In genomic region chr9:79439218-79439617, GRCh38 we compare ENCODE assay signal across 8 cellular contexts.
DNase-seq lines count a peak whose midpoint lies in the region; ATAC-seq, FAIRE-seq and TF ChIP-seq lines count a peak whose summit lies in the region.
"Not testable (repeated sequence)": the region's sequence is repeated elsewhere in the genome, so short reads cannot be mapped to it uniquely, and the experiment has no call there.

No MANE protein-coding gene starts in this region.

- not testable (repeated sequence) for H3K9me3 ChIP-seq in Caco-2; H1 (ENCODE audit: insufficient read depth in 2 of 2, low read depth in 1 of 2, low read length in 1 of 2); iPS-18c (ENCODE audit: control insufficient read depth, insufficient read depth, low read length)

- not testable (repeated sequence) for H3K18ac ChIP-seq in H1 (ENCODE audit: extremely low read depth, low read length)

- H2AFZ ChIP-seq in H1 (ENCODE audit: low read length): not testable (repeated sequence)

- H3K79me2 ChIP-seq in H1 (ENCODE audit: control insufficient read depth in 1 of 2, insufficient read depth in 2 of 2, low read length in 2 of 2): not testable (repeated sequence)

- H4K5ac ChIP-seq in H1 (ENCODE audit: insufficient read length, low read depth, low read length): not testable (repeated sequence)

- CTCF ChIA-PET in Caco-2 (lab: Charles Lee): not testable (repeated sequence)
- CTCF ChIA-PET in activated CD4-positive, alpha-beta T cell treated with anti-CD3 and anti-CD28 coated beads for 36 hours (lab: Charles Lee): interaction anchor here (0.6 kb wide), 1 partner anchor 104 kb away, joined by 3 read pairs; no protein-coding TSS in a partner anchor
- CTCF ChIA-PET in H1 (lab: Charles Lee; ENCODE audit: partially characterized antibody): interaction anchor here (1.1 kb wide), 1 partner anchor 78 kb away, joined by 4 read pairs; no protein-coding TSS in a partner anchor

- H3K4ac ChIP-seq in H1 (replicated peaks; ENCODE audit: insufficient read length, low read depth, low read length): not testable (repeated sequence)

- not testable (repeated sequence) for H3K36me3 ChIP-seq in Caco-2 (ENCODE audit: control insufficient read depth, insufficient read depth, low read length); H1 (ENCODE audit: control insufficient read depth in 2 of 4, insufficient read depth in 4 of 4, low read length in 3 of 4)

- H2BK12ac ChIP-seq in H1 (ENCODE audit: low read depth, low read length): not testable (repeated sequence)

- not testable (repeated sequence) for H3K79me1 ChIP-seq in H1 (ENCODE audit: low read depth, low read length)

- H3K4me1 Mint-ChIP-seq in Caco-2 (ENCODE audit: low read depth, unreplicated experiment); activated CD4-positive, alpha-beta T cell treated with anti-CD3 and anti-CD28 coated beads for 36 hours; nephron progenitor cell; stimulated activated naive CD8-positive, alpha-beta T cell treated with anti-CD3 and anti-CD28 coated beads, Interleukin-15, amount 100 ng/mL, for 72 hours: not testable (repeated sequence)

- peak overlapping the region; percentile 56 to 57 for H3K4me2 ChIP-seq in H1 (ENCODE audit: insufficient read depth in 1 of 2, low read depth in 2 of 2, low read length in 2 of 2)

- H3K56ac ChIP-seq in H1 (replicated peaks; ENCODE audit: insufficient read length, low read depth, low read length): not testable (repeated sequence)

- not testable (repeated sequence) for H4K8ac ChIP-seq in H1 (ENCODE audit: extremely low read depth, insufficient read depth, low read length)

- not testable (repeated sequence) for H3K14ac ChIP-seq in H1 (ENCODE audit: insufficient read length)

- not testable (repeated sequence) for H3K4me3 ChIP-seq in Caco-2 (ENCODE audit: low read depth, low read length)
- H3K4me3 ChIP-seq in H1 (ENCODE audit: extremely low read depth in 1 of 4, insufficient read depth in 2 of 4, low read depth in 3 of 4, low read length in 4 of 4) (peak overlapping the region; percentile 32 to 58 (median 40); a peak in 5 of 8 replicates), iPS-18c (ENCODE audit: insufficient read depth, low read depth, low read length) (peak overlapping the region; percentile 53)

- H2BK5ac ChIP-seq in H1 (ENCODE audit: low read depth, low read length): not testable (repeated sequence)

- not testable (repeated sequence) for TF ChIP-seq CTCF in Caco-2 (IDR thresholded peaks at IDR 0.05; ENCODE audit: insufficient read depth in 1 of 2, low read depth in 1 of 2, low read length in 1 of 2, severe bottlenecking in 1 of 2, unreplicated experiment in 1 of 2); H1 (IDR thresholded peaks at IDR 0.05; ENCODE audit: control extremely low read depth in 1 of 3, insufficient read depth in 1 of 3, low read depth in 1 of 3, low read length in 3 of 3); nephron progenitor cell (IDR thresholded peaks at IDR 0.05)

- not testable (repeated sequence) for H3K23me2 ChIP-seq in H1 (ENCODE audit: low read depth, low read length)

- H2BK15ac ChIP-seq in H1 (ENCODE audit: low read length): not testable (repeated sequence)

- intact Hi-C loops in Caco-2 (cut with micrococcal nuclease; ENCODE audit: unreplicated experiment); activated CD4-positive, alpha-beta T cell treated with anti-CD3 and anti-CD28 coated beads for 36 hours (cut with DNase I, micrococcal nuclease): not testable (repeated sequence)

- H4K20me1 ChIP-seq in H1 (replicated peaks in 1 of 2; ENCODE audit: control insufficient read depth in 1 of 2, insufficient read depth in 2 of 2, low read length in 2 of 2): not testable (repeated sequence)

- not testable (repeated sequence) for H3K27me3 Mint-ChIP-seq in Caco-2 (ENCODE audit: insufficient read depth, unreplicated experiment); activated CD4-positive, alpha-beta T cell treated with anti-CD3 and anti-CD28 coated beads for 36 hours; nephron progenitor cell (ENCODE audit: low read depth, poor library complexity); stimulated activated naive CD8-positive, alpha-beta T cell treated with anti-CD3 and anti-CD28 coated beads, Interleukin-15, amount 100 ng/mL, for 72 hours

- H3K23ac ChIP-seq in H1 (ENCODE audit: insufficient read length): not testable (repeated sequence)

- not testable (repeated sequence) for H2AK5ac ChIP-seq in H1 (ENCODE audit: low read depth, low read length)

- not testable (repeated sequence) for H3K4me1 ChIP-seq in Caco-2; H1 (replicated peaks in 1 of 4; ENCODE audit: control insufficient read depth in 3 of 4, insufficient read depth in 4 of 4, low read length in 3 of 4)

- not testable (repeated sequence) for TF ChIP-seq POLR2A in H1 (IDR thresholded peaks at IDR 0.05; ENCODE audit: control extremely low read depth in 1 of 2, low read depth in 2 of 2, low read length in 2 of 2)

- H2BK20ac ChIP-seq in H1 (ENCODE audit: low read length): not testable (repeated sequence)

- not testable (repeated sequence) for ATAC-seq in activated CD4-positive, alpha-beta T cell treated with anti-CD3 and anti-CD28 coated beads for 36 hours; stimulated activated naive CD8-positive, alpha-beta T cell treated with anti-CD3 and anti-CD28 coated beads, Interleukin-15, amount 100 ng/mL, for 72 hours

- H3K9ac ChIP-seq in H1 (replicated peaks in 1 of 4; ENCODE audit: extremely low read depth in 1 of 4, low read depth in 3 of 4, low read length in 3 of 4): peak overlapping the region in 3 of 4 experiments; percentile 18 to 52 (median 34); a peak in 3 of 7 replicates

- not testable (repeated sequence) for H3K9me3 Mint-ChIP-seq in Caco-2 (ENCODE audit: unreplicated experiment); activated CD4-positive, alpha-beta T cell treated with anti-CD3 and anti-CD28 coated beads for 36 hours (ENCODE audit: low read depth); stimulated activated naive CD8-positive, alpha-beta T cell treated with anti-CD3 and anti-CD28 coated beads, Interleukin-15, amount 100 ng/mL, for 72 hours
- H3K9me3 Mint-ChIP-seq in nephron progenitor cell: peaks cover 46% of the 10 kb centered on the region

- not testable (repeated sequence) for H4K91ac ChIP-seq in H1 (replicated peaks; ENCODE audit: insufficient read length, low read length)

- not testable (repeated sequence) for BruUV-seq in Caco-2 (replicated peaks; lab: Mats Ljungman, UMichigan)

- not testable (repeated sequence) for H3K27ac Mint-ChIP-seq in Caco-2 (ENCODE audit: unreplicated experiment); activated CD4-positive, alpha-beta T cell treated with anti-CD3 and anti-CD28 coated beads for 36 hours; nephron progenitor cell
- H3K27ac Mint-ChIP-seq in stimulated activated naive CD8-positive, alpha-beta T cell treated with anti-CD3 and anti-CD28 coated beads, Interleukin-15, amount 100 ng/mL, for 72 hours: peak overlapping the region in 1 of 2 donors; percentile 54

- not testable (repeated sequence) for H3K27me3 ChIP-seq in Caco-2 (replicated peaks; ENCODE audit: control insufficient read depth, insufficient read depth, low read length)
- peaks cover 0 to 11% (median 2%) of the 10 kb centered on the region in 4 experiments; a peak in 2 of 7 replicates for H3K27me3 ChIP-seq in H1 (replicated peaks in 1 of 4; ENCODE audit: control insufficient read depth in 3 of 4, extremely low read depth in 1 of 4, insufficient read depth in 3 of 4, low read length in 3 of 4)

- FAIRE-seq in H1 (lab: Jason Lieb, UNC): not testable (repeated sequence)

- peak overlapping the region; percentile 29 for H3K4me3 Mint-ChIP-seq in Caco-2 (ENCODE audit: unreplicated experiment)
- H3K4me3 Mint-ChIP-seq in activated CD4-positive, alpha-beta T cell treated with anti-CD3 and anti-CD28 coated beads for 36 hours: not testable (repeated sequence)
- H3K4me3 Mint-ChIP-seq in nephron progenitor cell: peak overlapping the region; percentile 64
- peak overlapping the region; percentile 48 to 68 for H3K4me3 Mint-ChIP-seq in stimulated activated naive CD8-positive, alpha-beta T cell treated with anti-CD3 and anti-CD28 coated beads, Interleukin-15, amount 100 ng/mL, for 72 hours

- not testable (repeated sequence) for TF ChIP-seq EP300 in H1 (IDR thresholded peaks at IDR 0.05; ENCODE audit: borderline replicate concordance in 1 of 2, low read depth in 2 of 2, low read length in 2 of 2)

- 5% methylated on average over 19 of the region's 19 CpGs; no CpG with 5 or more reads in 1 of the 2 experiments for WGBS in H1 (ENCODE audit: extremely low coverage in 1 of 2, insufficient coverage in 1 of 2, insufficient read length in 1 of 2, insufficient replicate concordance in 2 of 2, low coverage in 1 of 2, low lambda C conversion rate in 2 of 2, missing lambda C conversion rate in 1 of 2), 2 experiments

- DNase-seq in Caco-2: not testable (repeated sequence)
- peak; percentile 41 for DNase-seq in NCI-H2171 (lab: John Stamatoyannopoulos, UW)
- DNase-seq in activated CD4-positive, alpha-beta T cell treated with anti-CD3 and anti-CD28 coated beads for 36 hours: peak; percentile 17
- DNase-seq in activated naive CD4-positive, alpha-beta T cell treated with anti-CD3 and anti-CD28 coated beads, Interleukin-2, amount 50 U/mL, for 16 hours: peak; percentile 9
- DNase-seq in H1 (ENCODE audit: low read depth in 1 of 2, low spot score in 2 of 2): peak in 1 of 2 experiments; percentile 71
- DNase-seq in nephron progenitor cell: peak; percentile 49
- DNase-seq in stimulated activated naive CD8-positive, alpha-beta T cell treated with anti-CD3 and anti-CD28 coated beads, Interleukin-15, amount 100 ng/mL, for 72 hours: peak; percentile 2 to 14

- not testable (repeated sequence) for TF ChIP-seq RAD21 in H1 (IDR thresholded peaks at IDR 0.05 in 1 of 2, conservative IDR thresholded peaks at IDR 0.05 in 1 of 2; ENCODE audit: low read depth in 2 of 2, low read length in 2 of 2)

- POLR2A ChIA-PET in Caco-2 (lab: Charles Lee); activated CD4-positive, alpha-beta T cell treated with anti-CD3 and anti-CD28 coated beads for 36 hours (lab: Charles Lee): not testable (repeated sequence)
- POLR2A ChIA-PET in H1 (lab: Charles Lee; ENCODE audit: partially characterized antibody): interaction anchor here (1.2 kb wide), 1 partner anchor 13 kb away, joined by 3 read pairs; no protein-coding TSS in a partner anchor

- H3K36me3 Mint-ChIP-seq in Caco-2 (ENCODE audit: insufficient read depth, unreplicated experiment); activated CD4-positive, alpha-beta T cell treated with anti-CD3 and anti-CD28 coated beads for 36 hours (ENCODE audit: low read depth): not testable (repeated sequence)
- peaks cover 16% of the 10 kb centered on the region for H3K36me3 Mint-ChIP-seq in nephron progenitor cell (ENCODE audit: low read depth)

- H3K27ac ChIP-seq in H1 (ENCODE audit: low read depth, low read length): not testable (repeated sequence)

- not testable (repeated sequence) for H2BK120ac ChIP-seq in H1 (replicated peaks; ENCODE audit: low read depth, low read length)
